Comparison of ENCODE assay signal across 28 cellular contexts in genomic region chr4:17707671-17708070, GRCh38.
"Had no signal": no experiment of that assay in that cellular context is flagged by ENCODE, and none has a peak within 500 bp of the region (broad histone marks: within the 10 kb centered on the region; RNA-seq: fewer than 3 reads in every experiment).

No MANE protein-coding gene starts in this region.

- H3K9me3 ChIP-seq: ascending aorta, esophagus squamous epithelium, gastroesophageal sphincter, heart right ventricle had no signal

- H3K27me3 ChIP-seq: ascending aorta, dorsolateral prefrontal cortex had no signal

- H3K4me1 ChIP-seq: ascending aorta, esophagus squamous epithelium, gastroesophageal sphincter had no signal

- ATAC-seq: activated naive CD4-positive, alpha-beta T cell treated with anti-CD3 and anti-CD28 coated beads, Interleukin-2, amount 50 U/mL, for 72 hours; gastroesophageal sphincter; heart right ventricle; T-cell; WTC11 had no signal

- H3K4me3 ChIP-seq: ascending aorta, coronary artery, dorsolateral prefrontal cortex, esophagus squamous epithelium, gastroesophageal sphincter, heart right ventricle, hepatocyte had no signal

- H3K36me3 ChIP-seq: ascending aorta, esophagus squamous epithelium, gastroesophageal sphincter, heart right ventricle had no signal

- H3K27ac ChIP-seq: ascending aorta, coronary artery, dorsolateral prefrontal cortex, esophagus squamous epithelium, gastroesophageal sphincter, heart right ventricle, hepatocyte had no signal

- FAIRE-seq: bronchial epithelial cell had no signal

- DNase-seq: activated CD4-positive, alpha-beta memory T cell treated with anti-CD3 and anti-CD28 coated beads, Interleukin-2, amount 10 ng/mL, durations not matched to agents 7 days and 5 days; activated CD4-positive, alpha-beta T cell treated with anti-CD3 and anti-CD28 coated beads for 1 hour; activated CD4-positive, alpha-beta T cell treated with anti-CD3 and anti-CD28 coated beads for 4 hours; activated CD4-positive, alpha-beta T cell treated with anti-CD3 and anti-CD28 coated beads, Interleukin-2, amount 10 ng/mL, durations not matched to agents 7 days and 5 days; activated CD4-positive, alpha-beta T cell treated with anti-CD3 and anti-CD28 coated beads, Interleukin-2, amount 50 U/mL, for 4 hours; activated CD8-positive, alpha-beta memory T cell treated with anti-CD3 and anti-CD28 coated beads, Interleukin-2, amount 50 U/mL, for 4 hours; activated effector memory CD4-positive, alpha-beta T cell treated with anti-CD3 and anti-CD28 coated beads, Interleukin-2, amount 50 U/mL, for 16 hours; activated naive CD4-positive, alpha-beta T cell; activated naive CD4-positive, alpha-beta T cell treated with anti-CD3 and anti-CD28 coated beads, Interleukin-2, amount 10 ng/mL, durations not matched to agents 7 days and 5 days; activated naive CD8-positive, alpha-beta T cell treated with anti-CD3 and anti-CD28 coated beads, Interleukin-2, amount 10 ng/mL, durations not matched to agents 7 days and 5 days; activated T-cell treated with anti-CD3 and anti-CD28 coated beads, Interleukin-2, amount 50 U/mL, for 1 hour; activated T-cell treated with anti-CD3 and anti-CD28 coated beads, Interleukin-2, amount 50 U/mL, for 48 hours; dorsolateral prefrontal cortex; effector memory CD4-positive, alpha-beta T cell; endodermal cell; erythroblast; esophagus squamous epithelium; foreskin melanocyte; heart right ventricle; T-cell; T-helper 9 cell had no signal
